Comparison of ENCODE assay signal across 8 cellular contexts in genomic region chr4:139556735-139557505, GRCh38. TPM values are rescaled to one million over a fixed set of nuclear protein-coding genes. Genes with fewer than 3 reads are reported as not detected.
DNase-seq lines count a peak whose midpoint lies in the region; ATAC-seq and TF ChIP-seq lines count a peak whose summit lies in the region.

No MANE protein-coding gene starts in this region.

- CTCF ChIA-PET in AG04449 (lab: Yijun Ruan, JAX) = interaction anchor here (0.9 to 3.0 kb wide), 8 partner anchors 10 to 100 kb away, joined by 3 to 14 read pairs (median 4); no protein-coding TSS in a partner anchor

- peak overlapping the region; percentile 89 to 99 for H3K4me3 Mint-ChIP-seq in activated T-cell treated with anti-CD3 and anti-CD28 coated beads, Interleukin-2, amount 50 U/mL, for 72 hours

- peak overlapping the region; percentile 92 for H2AFZ ChIP-seq in neural cell (ENCODE audit: low read depth, low read length)

- in situ Hi-C loops in KBM-7 (cut with MboI; ENCODE audit: low pct_unique_long_range_greater_than_20kb, low sequenced_read_pairs) = no loop called here

- ATAC-seq in GM19438 (IDR thresholded peaks at IDR 0.05; ENCODE audit: low read depth, unreplicated experiment) = peak; percentile 37
- peak; percentile 43 to 47 for ATAC-seq in activated T-cell treated with anti-CD3 and anti-CD28 coated beads, Interleukin-2, amount 50 U/mL, for 72 hours (replicated peaks in 1 of 2)

- POLR2A ChIA-PET in AG04449 (lab: Yijun Ruan, JAX) = interaction anchor here (0.6 to 1.4 kb wide), 3 partner anchors 45 to 543 kb away, joined by 3 to 5 read pairs (median 3); no protein-coding TSS in a partner anchor

- no peaks in the 10 kb centered on the region for H4K20me1 ChIP-seq in neural cell (ENCODE audit: insufficient read depth)

- peaks cover 67% of the 10 kb centered on the region for H3K4me1 Mint-ChIP-seq in activated T-cell treated with anti-CD3 and anti-CD28 coated beads, Interleukin-2, amount 50 U/mL, for 72 hours (ENCODE audit: low read depth)

- no peaks in the 10 kb centered on the region for H3K9me3 Mint-ChIP-seq in activated T-cell treated with anti-CD3 and anti-CD28 coated beads, Interleukin-2, amount 50 U/mL, for 72 hours

- no peaks in the 10 kb centered on the region for H3K36me3 ChIP-seq in neural cell (ENCODE audit: insufficient read depth, low read length)

- H3K9ac ChIP-seq in neural cell (ENCODE audit: low read length) = peak overlapping the region; percentile 92

- H3K27ac ChIP-seq in neural cell (ENCODE audit: low read length) = peak overlapping the region; percentile 81

- H3K27ac Mint-ChIP-seq in activated T-cell treated with anti-CD3 and anti-CD28 coated beads, Interleukin-2, amount 50 U/mL, for 72 hours = peak overlapping the region; percentile 92

- peak overlapping the region; percentile 92 for H3K4me2 ChIP-seq in neural cell (ENCODE audit: low read length)

- TF ChIP-seq RAD21 in neural cell (conservative IDR thresholded peaks at IDR 0.05) = peak; percentile 35

- no peak for TF ChIP-seq CTCF in AG04449 (IDR thresholded peaks at IDR 0.05; ENCODE audit: insufficient read depth, low read length, missing control alignments)
- no peak for TF ChIP-seq CTCF in fibroblast of mammary gland (conservative IDR thresholded peaks at IDR 0.05; ENCODE audit: control insufficient read depth, insufficient read depth, low read depth, low read length)
- TF ChIP-seq CTCF in neural cell (IDR thresholded peaks at IDR 0.05; ENCODE audit: poor library complexity, severe bottlenecking) = no peak

- no peak for TF ChIP-seq EP300 in neural cell (conservative IDR thresholded peaks at IDR 0.05; ENCODE audit: poor library complexity, severe bottlenecking)

- H3K9me3 ChIP-seq in neural cell (ENCODE audit: low read length) = no peaks in the 10 kb centered on the region

- no peaks in the 10 kb centered on the region for H3K9me2 ChIP-seq in neural cell (ENCODE audit: insufficient read depth, low read length)

- DNase-seq in AG04449 (ENCODE audit: low read depth, low spot score) (no peak), KBM-7 (peak; percentile 85), OCI-M1 (lab: John Stamatoyannopoulos, UW) (peak; percentile 89), fibroblast of mammary gland (ENCODE audit: low read depth) (no peak), superior temporal gyrus (ENCODE audit: extremely low spot score) (peak; percentile 74)
- DNase-seq in activated T-cell treated with anti-CD3 and anti-CD28 coated beads, Interleukin-2, amount 50 U/mL, for 72 hours = peak; percentile 69 to 72

- H3K27me3 Mint-ChIP-seq in activated T-cell treated with anti-CD3 and anti-CD28 coated beads, Interleukin-2, amount 50 U/mL, for 72 hours (ENCODE audit: low read depth) = peaks cover 7% of the 10 kb centered on the region

- H3K4me3 ChIP-seq in AG04449 (ENCODE audit: low read depth, low read length) (peak overlapping the region; percentile 90), fibroblast of mammary gland (ENCODE audit: control insufficient read depth, low read depth, low read length) (peak overlapping the region; percentile 68), neural cell (ENCODE audit: low read length) (peak overlapping the region; percentile 95)

- peaks cover 9 to 10% of the 10 kb centered on the region in 2 donors for H3K36me3 Mint-ChIP-seq in activated T-cell treated with anti-CD3 and anti-CD28 coated beads, Interleukin-2, amount 50 U/mL, for 72 hours (ENCODE audit: insufficient read depth in 2 of 2)

- peaks cover 23% of the 10 kb centered on the region for H3K27me3 ChIP-seq in neural cell (ENCODE audit: insufficient read depth, low read depth, low read length)

- peaks cover 24% of the 10 kb centered on the region for H3K79me2 ChIP-seq in neural cell (replicated peaks; ENCODE audit: insufficient read depth, low read length)

- peaks cover 2% of the 10 kb centered on the region for H3F3A ChIP-seq in neural cell (ENCODE audit: insufficient read depth, low read length, poor library complexity, severe bottlenecking)

TF ChIP-seq in neural cell, 6 proteins besides CTCF, POLR2A, EP300 and RAD21:
- TF ChIP-seq EZH2 (IDR thresholded peaks at IDR 0.05; ENCODE audit: borderline replicate concordance, insufficient read depth, low read length, poor library complexity, severe bottlenecking) (no peak), TAF1 (IDR thresholded peaks at IDR 0.05; ENCODE audit: low read depth) (no peak), MXI1 (conservative IDR thresholded peaks at IDR 0.05; ENCODE audit: poor library complexity, severe bottlenecking) (peak; percentile 68), SMC3 (conservative IDR thresholded peaks at IDR 0.05; ENCODE audit: poor library complexity) (peak; percentile 45), POLR2AphosphoS5 (IDR thresholded peaks at IDR 0.05) (peak; percentile 32)
- TF ChIP-seq, protein P1, sequence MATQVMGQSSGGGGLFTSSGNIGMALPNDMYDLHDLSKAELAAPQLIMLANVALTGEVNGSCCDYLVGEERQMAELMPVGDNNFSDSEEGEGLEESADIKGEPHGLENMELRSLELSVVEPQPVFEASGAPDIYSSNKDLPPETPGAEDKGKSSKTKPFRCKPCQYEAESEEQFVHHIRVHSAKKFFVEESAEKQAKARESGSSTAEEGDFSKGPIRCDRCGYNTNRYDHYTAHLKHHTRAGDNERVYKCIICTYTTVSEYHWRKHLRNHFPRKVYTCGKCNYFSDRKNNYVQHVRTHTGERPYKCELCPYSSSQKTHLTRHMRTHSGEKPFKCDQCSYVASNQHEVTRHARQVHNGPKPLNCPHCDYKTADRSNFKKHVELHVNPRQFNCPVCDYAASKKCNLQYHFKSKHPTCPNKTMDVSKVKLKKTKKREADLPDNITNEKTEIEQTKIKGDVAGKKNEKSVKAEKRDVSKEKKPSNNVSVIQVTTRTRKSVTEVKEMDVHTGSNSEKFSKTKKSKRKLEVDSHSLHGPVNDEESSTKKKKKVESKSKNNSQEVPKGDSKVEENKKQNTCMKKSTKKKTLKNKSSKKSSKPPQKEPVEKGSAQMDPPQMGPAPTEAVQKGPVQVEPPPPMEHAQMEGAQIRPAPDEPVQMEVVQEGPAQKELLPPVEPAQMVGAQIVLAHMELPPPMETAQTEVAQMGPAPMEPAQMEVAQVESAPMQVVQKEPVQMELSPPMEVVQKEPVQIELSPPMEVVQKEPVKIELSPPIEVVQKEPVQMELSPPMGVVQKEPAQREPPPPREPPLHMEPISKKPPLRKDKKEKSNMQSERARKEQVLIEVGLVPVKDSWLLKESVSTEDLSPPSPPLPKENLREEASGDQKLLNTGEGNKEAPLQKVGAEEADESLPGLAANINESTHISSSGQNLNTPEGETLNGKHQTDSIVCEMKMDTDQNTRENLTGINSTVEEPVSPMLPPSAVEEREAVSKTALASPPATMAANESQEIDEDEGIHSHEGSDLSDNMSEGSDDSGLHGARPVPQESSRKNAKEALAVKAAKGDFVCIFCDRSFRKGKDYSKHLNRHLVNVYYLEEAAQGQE (IDR thresholded peaks at IDR 0.05; ENCODE audit: borderline replicate concordance) = peak; percentile 3

RNA-seq across cellular contexts. Expression of gene SETD7, which starts 0.9 kb away (rescaled TPM):
- total RNA-seq in activated T-cell treated with anti-CD3 and anti-CD28 coated beads, Interleukin-2, amount 50 U/mL, for 72 hours = 10 to 100 TPM; 19.8 to 20.8 TPM
- polyA plus RNA-seq in neural cell = 12.0 and 20.9 TPM in 2 replicates
- polyA minus RNA-seq in neural cell = 37.0 and 43.5 TPM in 2 replicates

Comparison
In these comparisons a context has a peak if more than half of its experiments do, and no peak if none do; other contexts are left out.
1. DNase-seq: peak in KBM-7 (single experiment), OCI-M1 (single experiment), activated T-cell treated with anti-CD3 and anti-CD28 coated beads, Interleukin-2, amount 50 U/mL, for 72 hours (2 of 2) and superior temporal gyrus (single experiment); none in AG04449 (single experiment) and fibroblast of mammary gland (single experiment).
2. Peak in every context shown above with its lines, with median percentiles within 50 percentile points of each other: H3K4me3 ChIP-seq.